In genomic region chr19:13748169-13748884, GRCh38 we compare ENCODE assay signal across 1 cellular context.
TF ChIP-seq lines count a peak whose summit lies in the region.

No MANE protein-coding gene starts in this region.

TF ChIP-seq in H1, 55 proteins besides CTCF, POLR2A, EP300 and RAD21:
- TF ChIP-seq CREB1 (IDR thresholded peaks at IDR 0.05), result peak; percentile 67; the same call in 1 of the 2 replicates
- no peak for TF ChIP-seq HDAC6 (IDR thresholded peaks at IDR 0.05; ENCODE audit: low read depth, low read length)
- TF ChIP-seq SRF (IDR thresholded peaks at IDR 0.05; ENCODE audit: low read depth, low read length), result no peak
- peak; percentile 16; the same call in 1 of the 2 replicates for TF ChIP-seq PHF8 (conservative IDR thresholded peaks at IDR 0.05; ENCODE audit: low read depth, low read length)
- 0 out of 4 replicates have a peak, but pooled peaks of 1 of the 2 experiments have one; percentile 2 for TF ChIP-seq SIN3A (conservative IDR thresholded peaks at IDR 0.05 in 1 of 2, IDR thresholded peaks at IDR 0.05 in 1 of 2; ENCODE audit: low read depth in 1 of 2, low read length in 2 of 2)
- no peak for TF ChIP-seq MAX (IDR thresholded peaks at IDR 0.05)
- TF ChIP-seq TCF12 (IDR thresholded peaks at IDR 0.05; ENCODE audit: low read depth, low read length), result no peak
- TF ChIP-seq KDM1A (IDR thresholded peaks at IDR 0.05; ENCODE audit: borderline replicate concordance, low read length), result 0 out of 2 replicates have a peak, but pooled peaks have one; percentile 7
